ENCODE assay signal across 10 cellular contexts in the genomic region with DNA sequence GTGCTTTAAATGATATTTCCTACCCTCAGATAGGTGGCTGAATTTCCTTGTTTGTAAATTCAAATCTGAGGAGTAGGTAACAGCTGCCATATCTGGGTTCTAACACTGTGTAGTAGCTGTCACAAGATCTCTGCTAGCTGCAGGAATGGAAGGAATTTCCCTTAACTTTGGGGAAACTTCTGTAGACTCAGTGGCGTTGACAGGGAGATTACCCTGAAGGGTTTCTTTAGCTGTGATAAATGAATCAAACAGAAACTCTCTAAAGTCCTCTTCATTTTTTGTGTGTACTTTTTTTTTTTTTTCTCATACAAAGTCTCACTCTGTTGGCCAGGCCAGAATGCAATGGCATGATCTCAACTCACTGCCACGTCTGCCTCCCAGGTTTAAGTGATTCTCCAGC. TPM values are rescaled to one million over a fixed set of nuclear protein-coding genes. Genes with fewer than 3 reads are reported as not detected.
DNase-seq lines count a peak whose midpoint lies in the region; ATAC-seq and TF ChIP-seq lines count a peak whose summit lies in the region.
"Had no signal": no experiment of that assay in that cellular context is flagged by ENCODE, and none has a peak within 500 bp of the region (broad histone marks: within the 10 kb centered on the region; RNA-seq: fewer than 3 reads in every experiment).

No MANE protein-coding gene starts in this region.

- ATAC-seq in GM18502 (IDR thresholded peaks at IDR 0.05; ENCODE audit: poor library complexity, unreplicated experiment) (peak; percentile 62), SK-N-SH treated with all-trans-retinoic acid at 6 μM for 48 hours (peak; percentile 80), HG03025 (IDR thresholded peaks at IDR 0.05; ENCODE audit: low FRiP score, unreplicated experiment) (no peak)

- DNase-seq in HCEC 1CT: peak; percentile 13
- peak; percentile 26 for DNase-seq in myocyte (ENCODE audit: low read depth)
- no peak for DNase-seq in NCI-H446 (lab: John Stamatoyannopoulos, UW)
- DNase-seq in central memory CD4-positive, alpha-beta T cell: no peak
- DNase-seq: activated naive CD4-positive, alpha-beta T cell treated with anti-CD3 and anti-CD28 coated beads, Interleukin-2, amount 10 ng/mL, durations not matched to agents 7 days and 5 days; NCI-H524 treated with DMSO at 0.1 percent for 48 hours had no signal

TF ChIP-seq in SK-N-SH treated with all-trans-retinoic acid at 6 μM for 48 hours, 23 proteins besides CTCF, POLR2A, EP300 and RAD21:
- no peak for TF ChIP-seq ZC3H10 (CRISPR knock-in tag; IDR thresholded peaks at IDR 0.05)
- TF ChIP-seq TCF4 (CRISPR knock-in tag; IDR thresholded peaks at IDR 0.05; ENCODE audit: borderline replicate concordance): no peak
- no peak for TF ChIP-seq SNAI2 (CRISPR knock-in tag; IDR thresholded peaks at IDR 0.05)
- TF ChIP-seq, protein P1, sequence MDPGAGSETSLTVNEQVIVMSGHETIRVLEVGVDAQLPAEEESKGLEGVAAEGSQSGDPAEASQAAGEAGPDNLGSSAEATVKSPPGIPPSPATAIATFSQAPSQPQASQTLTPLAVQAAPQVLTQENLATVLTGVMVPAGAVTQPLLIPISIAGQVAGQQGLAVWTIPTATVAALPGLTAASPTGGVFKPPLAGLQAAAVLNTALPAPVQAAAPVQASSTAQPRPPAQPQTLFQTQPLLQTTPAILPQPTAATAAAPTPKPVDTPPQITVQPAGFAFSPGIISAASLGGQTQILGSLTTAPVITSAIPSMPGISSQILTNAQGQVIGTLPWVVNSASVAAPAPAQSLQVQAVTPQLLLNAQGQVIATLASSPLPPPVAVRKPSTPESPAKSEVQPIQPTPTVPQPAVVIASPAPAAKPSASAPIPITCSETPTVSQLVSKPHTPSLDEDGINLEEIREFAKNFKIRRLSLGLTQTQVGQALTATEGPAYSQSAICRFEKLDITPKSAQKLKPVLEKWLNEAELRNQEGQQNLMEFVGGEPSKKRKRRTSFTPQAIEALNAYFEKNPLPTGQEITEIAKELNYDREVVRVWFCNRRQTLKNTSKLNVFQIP (CRISPR knock-in tag; IDR thresholded peaks at IDR 0.05; ENCODE audit: borderline replicate concordance, low read depth): no peak
- no peak for TF ChIP-seq TOX (CRISPR knock-in tag; IDR thresholded peaks at IDR 0.05; ENCODE audit: borderline replicate concordance)
- TF ChIP-seq CSDC2 (CRISPR knock-in tag; IDR thresholded peaks at IDR 0.05): no peak
- TF ChIP-seq ESRRG (CRISPR knock-in tag; IDR thresholded peaks at IDR 0.05): no peak
- TF ChIP-seq, protein P2, sequence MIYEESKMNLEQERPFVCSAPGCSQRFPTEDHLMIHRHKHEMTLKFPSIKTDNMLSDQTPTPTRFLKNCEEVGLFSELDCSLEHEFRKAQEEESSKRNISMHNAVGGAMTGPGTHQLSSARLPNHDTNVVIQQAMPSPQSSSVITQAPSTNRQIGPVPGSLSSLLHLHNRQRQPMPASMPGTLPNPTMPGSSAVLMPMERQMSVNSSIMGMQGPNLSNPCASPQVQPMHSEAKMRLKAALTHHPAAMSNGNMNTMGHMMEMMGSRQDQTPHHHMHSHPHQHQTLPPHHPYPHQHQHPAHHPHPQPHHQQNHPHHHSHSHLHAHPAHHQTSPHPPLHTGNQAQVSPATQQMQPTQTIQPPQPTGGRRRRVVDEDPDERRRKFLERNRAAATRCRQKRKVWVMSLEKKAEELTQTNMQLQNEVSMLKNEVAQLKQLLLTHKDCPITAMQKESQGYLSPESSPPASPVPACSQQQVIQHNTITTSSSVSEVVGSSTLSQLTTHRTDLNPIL (CRISPR knock-in tag; IDR thresholded peaks at IDR 0.05; ENCODE audit: low read depth): no peak
- TF ChIP-seq ZFP3 (CRISPR knock-in tag; IDR thresholded peaks at IDR 0.05): no peak

RNA-seq across cellular contexts. Expression of a gene that starts 5.3 kb away (rescaled TPM):
- total RNA-seq in myocyte: 2.7 and 5.5 TPM in 2 replicates
- 1.7 TPM for polyA plus RNA-seq in myocyte (2012)
- total RNA-seq: G401 had no signal

RNA-seq across cellular contexts. Expression of a gene that starts 26.0 kb away (rescaled TPM):
- total RNA-seq in myocyte: 5.6 and 16.3 TPM in 2 replicates
- 14.1 TPM for polyA plus RNA-seq in myocyte (2012)

Comparison
In these comparisons a context has a peak if more than half of its experiments do, and no peak if none do; other contexts are left out.
1. DNase-seq: peak in HCEC 1CT (single experiment) and myocyte (single experiment); none in NCI-H446 (0 of 2) and central memory CD4-positive, alpha-beta T cell (single experiment).